Comparison of ENCODE assay signal across 1 cellular context in genomic region chr2:38076710-38077430, GRCh38.
TF ChIP-seq lines count a peak whose summit lies in the region.

No MANE protein-coding gene starts in this region.

TF ChIP-seq in HepG2, 621 proteins besides CTCF, POLR2A, EP300 and RAD21 (continued from another document and continues in another):
- TF ChIP-seq ATF7 (IDR thresholded peaks at IDR 0.05) = no peak
- TF ChIP-seq ATF7 (CRISPR knock-in tag; IDR thresholded peaks at IDR 0.05) = no peak
- TF ChIP-seq ZNF432 (CRISPR knock-in tag; IDR thresholded peaks at IDR 0.05; ENCODE audit: borderline replicate concordance) = no peak
- no peak for TF ChIP-seq ZNF296 (CRISPR knock-in tag; conservative IDR thresholded peaks at IDR 0.05)
- no peak for TF ChIP-seq ZNF891 (CRISPR knock-in tag; IDR thresholded peaks at IDR 0.05)
- 0 out of 2 replicates have a peak, but pooled peaks have one; percentile 58 for TF ChIP-seq ZNF75D (CRISPR knock-in tag; IDR thresholded peaks at IDR 0.05; ENCODE audit: borderline replicate concordance)
- no peak for TF ChIP-seq DNMT3B (CRISPR knock-in tag; conservative IDR thresholded peaks at IDR 0.05)
- TF ChIP-seq ZNF746 (CRISPR knock-in tag; IDR thresholded peaks at IDR 0.05) = no peak
- TF ChIP-seq NFIB (CRISPR knock-in tag; IDR thresholded peaks at IDR 0.05; ENCODE audit: borderline replicate concordance) = no peak
- TF ChIP-seq RNF219 (CRISPR knock-in tag; IDR thresholded peaks at IDR 0.05) = no peak
- no peak for TF ChIP-seq TOE1 (CRISPR knock-in tag; IDR thresholded peaks at IDR 0.05)
- TF ChIP-seq STAG1 (CRISPR knock-in tag; IDR thresholded peaks at IDR 0.05) = peak; percentile 34
- TF ChIP-seq ZC3H4 (CRISPR knock-in tag; IDR thresholded peaks at IDR 0.05; ENCODE audit: borderline replicate concordance) = no peak
- no peak for TF ChIP-seq ARNT (IDR thresholded peaks at IDR 0.05)
- TF ChIP-seq GFI1 (CRISPR knock-in tag; IDR thresholded peaks at IDR 0.05; ENCODE audit: borderline replicate concordance) = no peak
- TF ChIP-seq NBN (conservative IDR thresholded peaks at IDR 0.05) = no peak
- no peak for TF ChIP-seq ZBTB7A (CRISPR knock-in tag; IDR thresholded peaks at IDR 0.05)
- no peak for TF ChIP-seq ZNF468 (CRISPR knock-in tag; IDR thresholded peaks at IDR 0.05)
- no peak for TF ChIP-seq KDM1A (CRISPR knock-in tag; IDR thresholded peaks at IDR 0.05)
- TF ChIP-seq, protein P1, sequence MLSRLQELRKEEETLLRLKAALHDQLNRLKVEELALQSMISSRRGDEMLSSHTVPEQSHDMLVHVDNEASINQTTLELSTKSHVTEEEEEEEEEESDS (CRISPR knock-in tag; IDR thresholded peaks at IDR 0.05; ENCODE audit: borderline replicate concordance) = no peak
- TF ChIP-seq, protein P2, sequence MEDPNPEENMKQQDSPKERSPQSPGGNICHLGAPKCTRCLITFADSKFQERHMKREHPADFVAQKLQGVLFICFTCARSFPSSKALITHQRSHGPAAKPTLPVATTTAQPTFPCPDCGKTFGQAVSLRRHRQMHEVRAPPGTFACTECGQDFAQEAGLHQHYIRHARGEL (CRISPR knock-in tag; IDR thresholded peaks at IDR 0.05) = no peak
- TF ChIP-seq, protein P3, sequence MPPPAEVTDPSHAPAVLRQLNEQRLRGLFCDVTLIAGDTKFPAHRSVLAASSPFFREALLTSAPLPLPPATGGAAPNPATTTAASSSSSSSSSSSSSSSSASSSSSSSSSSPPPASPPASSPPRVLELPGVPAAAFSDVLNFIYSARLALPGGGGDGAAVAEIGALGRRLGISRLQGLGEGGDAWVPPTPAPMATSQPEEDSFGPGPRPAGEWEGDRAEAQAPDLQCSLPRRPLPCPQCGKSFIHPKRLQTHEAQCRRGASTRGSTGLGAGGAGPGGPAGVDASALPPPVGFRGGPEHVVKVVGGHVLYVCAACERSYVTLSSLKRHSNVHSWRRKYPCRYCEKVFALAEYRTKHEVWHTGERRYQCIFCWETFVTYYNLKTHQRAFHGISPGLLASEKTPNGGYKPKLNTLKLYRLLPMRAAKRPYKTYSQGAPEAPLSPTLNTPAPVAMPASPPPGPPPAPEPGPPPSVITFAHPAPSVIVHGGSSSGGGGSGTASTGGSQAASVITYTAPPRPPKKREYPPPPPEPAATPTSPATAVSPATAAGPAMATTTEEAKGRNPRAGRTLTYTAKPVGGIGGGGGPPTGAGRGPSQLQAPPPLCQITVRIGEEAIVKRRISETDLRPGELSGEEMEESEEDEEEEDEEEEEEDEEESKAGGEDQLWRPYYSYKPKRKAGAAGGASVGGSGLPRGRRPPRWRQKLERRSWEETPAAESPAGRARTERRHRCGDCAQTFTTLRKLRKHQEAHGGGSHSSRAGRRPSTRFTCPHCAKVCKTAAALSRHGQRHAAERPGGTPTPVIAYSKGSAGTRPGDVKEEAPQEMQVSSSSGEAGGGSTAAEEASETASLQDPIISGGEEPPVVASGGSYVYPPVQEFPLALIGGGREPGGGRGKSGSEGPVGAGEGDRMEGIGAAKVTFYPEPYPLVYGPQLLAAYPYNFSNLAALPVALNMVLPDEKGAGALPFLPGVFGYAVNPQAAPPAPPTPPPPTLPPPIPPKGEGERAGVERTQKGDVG (CRISPR knock-in tag; IDR thresholded peaks at IDR 0.05; ENCODE audit: borderline replicate concordance) = no peak
- TF ChIP-seq U2AF1 (optimal IDR thresholded peaks at IDR 0.05; ENCODE audit: low read depth, low read length) = no peak
- no peak for TF ChIP-seq SAP130 (CRISPR knock-in tag; IDR thresholded peaks at IDR 0.05; ENCODE audit: low read depth)
- no peak for TF ChIP-seq ZNF263 (CRISPR knock-in tag; IDR thresholded peaks at IDR 0.05)
- no peak for TF ChIP-seq ZBTB33 (CRISPR knock-in tag; IDR thresholded peaks at IDR 0.05)
- TF ChIP-seq ZNF639 (CRISPR knock-in tag; conservative IDR thresholded peaks at IDR 0.05) = no peak
- no peak for TF ChIP-seq ZFP41 (CRISPR knock-in tag; IDR thresholded peaks at IDR 0.05; ENCODE audit: borderline replicate concordance)
- no peak for TF ChIP-seq SP1 (IDR thresholded peaks at IDR 0.05)
- no peak for TF ChIP-seq SP1 (CRISPR knock-in tag; IDR thresholded peaks at IDR 0.05)
- no peak for TF ChIP-seq KDM6A (CRISPR knock-in tag; IDR thresholded peaks at IDR 0.05; ENCODE audit: low read depth)
- no peak for TF ChIP-seq ATF3 (CRISPR knock-in tag; IDR thresholded peaks at IDR 0.05)
- TF ChIP-seq ZNF850 (CRISPR knock-in tag; conservative IDR thresholded peaks at IDR 0.05) = no peak
- TF ChIP-seq, protein P4, sequence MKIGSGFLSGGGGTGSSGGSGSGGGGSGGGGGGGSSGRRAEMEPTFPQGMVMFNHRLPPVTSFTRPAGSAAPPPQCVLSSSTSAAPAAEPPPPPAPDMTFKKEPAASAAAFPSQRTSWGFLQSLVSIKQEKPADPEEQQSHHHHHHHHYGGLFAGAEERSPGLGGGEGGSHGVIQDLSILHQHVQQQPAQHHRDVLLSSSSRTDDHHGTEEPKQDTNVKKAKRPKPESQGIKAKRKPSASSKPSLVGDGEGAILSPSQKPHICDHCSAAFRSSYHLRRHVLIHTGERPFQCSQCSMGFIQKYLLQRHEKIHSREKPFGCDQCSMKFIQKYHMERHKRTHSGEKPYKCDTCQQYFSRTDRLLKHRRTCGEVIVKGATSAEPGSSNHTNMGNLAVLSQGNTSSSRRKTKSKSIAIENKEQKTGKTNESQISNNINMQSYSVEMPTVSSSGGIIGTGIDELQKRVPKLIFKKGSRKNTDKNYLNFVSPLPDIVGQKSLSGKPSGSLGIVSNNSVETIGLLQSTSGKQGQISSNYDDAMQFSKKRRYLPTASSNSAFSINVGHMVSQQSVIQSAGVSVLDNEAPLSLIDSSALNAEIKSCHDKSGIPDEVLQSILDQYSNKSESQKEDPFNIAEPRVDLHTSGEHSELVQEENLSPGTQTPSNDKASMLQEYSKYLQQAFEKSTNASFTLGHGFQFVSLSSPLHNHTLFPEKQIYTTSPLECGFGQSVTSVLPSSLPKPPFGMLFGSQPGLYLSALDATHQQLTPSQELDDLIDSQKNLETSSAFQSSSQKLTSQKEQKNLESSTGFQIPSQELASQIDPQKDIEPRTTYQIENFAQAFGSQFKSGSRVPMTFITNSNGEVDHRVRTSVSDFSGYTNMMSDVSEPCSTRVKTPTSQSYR (CRISPR knock-in tag; IDR thresholded peaks at IDR 0.05; ENCODE audit: borderline replicate concordance) = no peak
- TF ChIP-seq FOXA3 (CRISPR knock-in tag; IDR thresholded peaks at IDR 0.05) = no peak
- TF ChIP-seq NFIC (IDR thresholded peaks at IDR 0.05; ENCODE audit: low read length) = no peak
- TF ChIP-seq RXRB (CRISPR knock-in tag; IDR thresholded peaks at IDR 0.05; ENCODE audit: borderline replicate concordance) = no peak
- TF ChIP-seq, protein P5, sequence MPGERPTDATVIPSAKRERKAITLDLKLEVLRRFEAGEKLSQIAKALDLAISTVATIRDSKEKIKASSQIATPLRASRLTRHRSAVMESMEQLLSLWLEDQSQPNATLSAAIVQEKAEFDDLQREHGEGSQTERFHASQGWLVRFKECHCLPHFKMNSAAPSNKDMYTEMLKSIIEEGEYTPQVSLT (CRISPR knock-in tag; IDR thresholded peaks at IDR 0.05; ENCODE audit: borderline replicate concordance, low read depth) = no peak
- TF ChIP-seq ZKSCAN5 (CRISPR knock-in tag; IDR thresholded peaks at IDR 0.05) = no peak
- TF ChIP-seq ZNF609 (CRISPR knock-in tag; IDR thresholded peaks at IDR 0.05; ENCODE audit: borderline replicate concordance) = no peak
- peak; percentile 69; the same call in 1 of the 2 replicates for TF ChIP-seq TFDP1 (CRISPR knock-in tag; IDR thresholded peaks at IDR 0.05; ENCODE audit: borderline replicate concordance)
- TF ChIP-seq SIX1 (CRISPR knock-in tag; IDR thresholded peaks at IDR 0.05; ENCODE audit: borderline replicate concordance) = no peak
- TF ChIP-seq, protein P6, sequence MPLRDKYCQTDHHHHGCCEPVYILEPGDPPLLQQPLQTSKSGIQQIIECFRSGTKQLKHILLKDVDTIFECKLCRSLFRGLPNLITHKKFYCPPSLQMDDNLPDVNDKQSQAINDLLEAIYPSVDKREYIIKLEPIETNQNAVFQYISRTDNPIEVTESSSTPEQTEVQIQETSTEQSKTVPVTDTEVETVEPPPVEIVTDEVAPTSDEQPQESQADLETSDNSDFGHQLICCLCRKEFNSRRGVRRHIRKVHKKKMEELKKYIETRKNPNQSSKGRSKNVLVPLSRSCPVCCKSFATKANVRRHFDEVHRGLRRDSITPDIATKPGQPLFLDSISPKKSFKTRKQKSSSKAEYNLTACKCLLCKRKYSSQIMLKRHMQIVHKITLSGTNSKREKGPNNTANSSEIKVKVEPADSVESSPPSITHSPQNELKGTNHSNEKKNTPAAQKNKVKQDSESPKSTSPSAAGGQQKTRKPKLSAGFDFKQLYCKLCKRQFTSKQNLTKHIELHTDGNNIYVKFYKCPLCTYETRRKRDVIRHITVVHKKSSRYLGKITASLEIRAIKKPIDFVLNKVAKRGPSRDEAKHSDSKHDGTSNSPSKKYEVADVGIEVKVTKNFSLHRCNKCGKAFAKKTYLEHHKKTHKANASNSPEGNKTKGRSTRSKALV (CRISPR knock-in tag; IDR thresholded peaks at IDR 0.05) = peak; percentile 93
